In genomic region chr3:96233679-96234078, GRCh38 we compare ENCODE assay signal across 1 cellular context.
TF ChIP-seq lines count a peak whose summit lies in the region.

No MANE protein-coding gene starts in this region.

TF ChIP-seq in K562, 482 proteins besides CTCF, POLR2A, EP300 and RAD21 (continued from another document):
- TF ChIP-seq ZFP1 (CRISPR knock-in tag; IDR thresholded peaks at IDR 0.05): no peak
- TF ChIP-seq ZNF347 (CRISPR knock-in tag; IDR thresholded peaks at IDR 0.05; ENCODE audit: low read depth): no peak
- TF ChIP-seq ZKSCAN3 (CRISPR knock-in tag; IDR thresholded peaks at IDR 0.05): no peak
- TF ChIP-seq FOSL1 (tag; conservative IDR thresholded peaks at IDR 0.05): no peak
- peak; percentile 83 for TF ChIP-seq MAFK (IDR thresholded peaks at IDR 0.05; ENCODE audit: low read length)
- no peak for TF ChIP-seq MBD2 (IDR thresholded peaks at IDR 0.05; ENCODE audit: borderline replicate concordance, low read depth)
- no peak for TF ChIP-seq GABPB1 (CRISPR knock-in tag; IDR thresholded peaks at IDR 0.05)
- no peak for TF ChIP-seq HNRNPK (IDR thresholded peaks at IDR 0.05; ENCODE audit: low read depth, low read length, poor library complexity, severe bottlenecking)
- TF ChIP-seq GTF2F1 (IDR thresholded peaks at IDR 0.05; ENCODE audit: low read depth, low read length): no peak
- no peak for TF ChIP-seq HNRNPUL1 (IDR thresholded peaks at IDR 0.05; ENCODE audit: low read length)
- no peak for TF ChIP-seq ZNF830 (CRISPR knock-in tag; IDR thresholded peaks at IDR 0.05)
- no peak for TF ChIP-seq ZNF76 (CRISPR knock-in tag; IDR thresholded peaks at IDR 0.05; ENCODE audit: borderline replicate concordance)
- no peak for TF ChIP-seq CHD1 (IDR thresholded peaks at IDR 0.05; ENCODE audit: low read length)
- peak; percentile 82 for TF ChIP-seq ZNF316 (IDR thresholded peaks at IDR 0.05)
- TF ChIP-seq CHCHD3 (CRISPR knock-in tag; IDR thresholded peaks at IDR 0.05): no peak
- no peak for TF ChIP-seq MLLT1 (IDR thresholded peaks at IDR 0.05)
- TF ChIP-seq ZNF584 (CRISPR knock-in tag; IDR thresholded peaks at IDR 0.05; ENCODE audit: low read depth): no peak
- TF ChIP-seq CHD2 (IDR thresholded peaks at IDR 0.05; ENCODE audit: low read depth, low read length): no peak
- TF ChIP-seq TFAM (CRISPR knock-in tag; conservative IDR thresholded peaks at IDR 0.05): no peak
- TF ChIP-seq ZBTB2 (IDR thresholded peaks at IDR 0.05): no peak
- TF ChIP-seq CBFA2T3 (IDR thresholded peaks at IDR 0.05): no peak
- no peak for TF ChIP-seq MTA3 (IDR thresholded peaks at IDR 0.05; ENCODE audit: borderline replicate concordance)
- TF ChIP-seq NR1H2 (CRISPR knock-in tag; IDR thresholded peaks at IDR 0.05): no peak
- no peak for TF ChIP-seq SMAD4 (CRISPR knock-in tag; conservative IDR thresholded peaks at IDR 0.05)
- no peak for TF ChIP-seq SMARCA5 (IDR thresholded peaks at IDR 0.05)
- TF ChIP-seq C11orf30 (IDR thresholded peaks at IDR 0.05; ENCODE audit: low read depth): peak; percentile 63; the same call in 1 of the 2 replicates
- TF ChIP-seq SRSF9 (IDR thresholded peaks at IDR 0.05; ENCODE audit: borderline replicate concordance, low read depth, low read length): no peak
- no peak for TF ChIP-seq BRD9 (IDR thresholded peaks at IDR 0.05; ENCODE audit: low read depth, partially characterized antibody)
- no peak for TF ChIP-seq ZNF274 (IDR thresholded peaks at IDR 0.05; ENCODE audit: borderline replicate concordance, low read depth, low read length)
- TF ChIP-seq CBX8 (IDR thresholded peaks at IDR 0.05; ENCODE audit: borderline replicate concordance, extremely low read depth, low read depth, low read length, poor library complexity, severe bottlenecking): no peak
- TF ChIP-seq DIDO1 (tag; IDR thresholded peaks at IDR 0.05; ENCODE audit: low read depth): no peak
- TF ChIP-seq FOXJ3 (CRISPR knock-in tag; IDR thresholded peaks at IDR 0.05): no peak
TF ChIP-seq in K562: peak in this region for 5.
